ENCODE assay signal across 8 cellular contexts in the genomic region with DNA sequence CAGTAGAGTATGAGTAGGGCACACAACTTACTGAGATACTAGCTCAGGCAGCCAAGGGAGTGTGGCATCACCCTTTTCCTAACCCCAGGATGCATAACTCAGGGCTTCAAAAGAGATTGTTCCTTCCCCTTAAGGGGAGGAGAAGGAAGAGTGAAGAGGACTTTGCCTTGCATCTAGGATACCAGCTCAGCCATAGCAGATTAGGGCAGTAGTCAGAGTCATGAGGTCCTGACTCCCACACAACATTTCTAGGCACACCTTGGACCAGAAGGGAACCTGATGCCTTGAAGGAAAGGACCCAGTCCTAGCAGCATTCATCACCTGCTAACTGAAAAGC.
"Had no signal": no experiment of that assay in that cellular context is flagged by ENCODE, and none has a peak within 500 bp of the region (broad histone marks: within the 10 kb centered on the region; RNA-seq: fewer than 3 reads in every experiment).

No MANE protein-coding gene starts in this region.

- H3K4me3 ChIP-seq: HAP-1, K562 had no signal

- H3K9me3 ChIP-seq: HAP-1 had no signal

- ATAC-seq: HCT116, K562 had no signal

- H3K36me3 ChIP-seq: HAP-1 had no signal

- DNase-seq: GOT3, H7, HFFc6, IMR-90 had no signal

- H3K4me1 ChIP-seq: HAP-1 had no signal

- FAIRE-seq: K562 had no signal

- H3K27ac ChIP-seq: HL-60 had no signal
